In genomic region chr11:95789506-95790122, GRCh38 we compare ENCODE assay signal across 1 cellular context.
TF ChIP-seq lines count a peak whose summit lies in the region.

FAM76B (minus strand) TSS chr11:95789782; CDS start chr11:95789478, 304 bp downstream.

TF ChIP-seq in WTC11, 78 proteins besides CTCF, POLR2A, EP300 and RAD21 (continued from another document and continues in another):
- TF ChIP-seq, protein P1, sequence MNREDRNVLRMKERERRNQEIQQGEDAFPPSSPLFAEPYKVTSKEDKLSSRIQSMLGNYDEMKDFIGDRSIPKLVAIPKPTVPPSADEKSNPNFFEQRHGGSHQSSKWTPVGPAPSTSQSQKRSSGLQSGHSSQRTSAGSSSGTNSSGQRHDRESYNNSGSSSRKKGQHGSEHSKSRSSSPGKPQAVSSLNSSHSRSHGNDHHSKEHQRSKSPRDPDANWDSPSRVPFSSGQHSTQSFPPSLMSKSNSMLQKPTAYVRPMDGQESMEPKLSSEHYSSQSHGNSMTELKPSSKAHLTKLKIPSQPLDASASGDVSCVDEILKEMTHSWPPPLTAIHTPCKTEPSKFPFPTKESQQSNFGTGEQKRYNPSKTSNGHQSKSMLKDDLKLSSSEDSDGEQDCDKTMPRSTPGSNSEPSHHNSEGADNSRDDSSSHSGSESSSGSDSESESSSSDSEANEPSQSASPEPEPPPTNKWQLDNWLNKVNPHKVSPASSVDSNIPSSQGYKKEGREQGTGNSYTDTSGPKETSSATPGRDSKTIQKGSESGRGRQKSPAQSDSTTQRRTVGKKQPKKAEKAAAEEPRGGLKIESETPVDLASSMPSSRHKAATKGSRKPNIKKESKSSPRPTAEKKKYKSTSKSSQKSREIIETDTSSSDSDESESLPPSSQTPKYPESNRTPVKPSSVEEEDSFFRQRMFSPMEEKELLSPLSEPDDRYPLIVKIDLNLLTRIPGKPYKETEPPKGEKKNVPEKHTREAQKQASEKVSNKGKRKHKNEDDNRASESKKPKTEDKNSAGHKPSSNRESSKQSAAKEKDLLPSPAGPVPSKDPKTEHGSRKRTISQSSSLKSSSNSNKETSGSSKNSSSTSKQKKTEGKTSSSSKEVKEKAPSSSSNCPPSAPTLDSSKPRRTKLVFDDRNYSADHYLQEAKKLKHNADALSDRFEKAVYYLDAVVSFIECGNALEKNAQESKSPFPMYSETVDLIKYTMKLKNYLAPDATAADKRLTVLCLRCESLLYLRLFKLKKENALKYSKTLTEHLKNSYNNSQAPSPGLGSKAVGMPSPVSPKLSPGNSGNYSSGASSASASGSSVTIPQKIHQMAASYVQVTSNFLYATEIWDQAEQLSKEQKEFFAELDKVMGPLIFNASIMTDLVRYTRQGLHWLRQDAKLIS (CRISPR knock-in tag; IDR thresholded peaks at IDR 0.05; ENCODE audit: borderline replicate concordance), result no peak
- TF ChIP-seq NFE2L1 (CRISPR knock-in tag; IDR thresholded peaks at IDR 0.05) (no peak; the same call in 1 of the 2 replicates), PRDM15 (CRISPR knock-in tag; IDR thresholded peaks at IDR 0.05) (no peak), NR3C1 (CRISPR knock-in tag; conservative IDR thresholded peaks at IDR 0.05; ENCODE audit: low read depth) (no peak), AR (CRISPR knock-in tag; IDR thresholded peaks at IDR 0.05) (no peak), GRHL2 (CRISPR knock-in tag; IDR thresholded peaks at IDR 0.05; ENCODE audit: insufficient replicate concordance, severe bottlenecking) (no peak), ZNF281 (CRISPR knock-in tag; IDR thresholded peaks at IDR 0.05) (peak; percentile 83; the same call in 1 of the 2 replicates), JUN (CRISPR knock-in tag; IDR thresholded peaks at IDR 0.05) (no peak), MYBL2 (CRISPR knock-in tag; IDR thresholded peaks at IDR 0.05) (peak; percentile 73; the same call in 1 of the 2 replicates), ZNF423 (CRISPR knock-in tag; IDR thresholded peaks at IDR 0.05) (peak; percentile 82), SOX15 (CRISPR knock-in tag; IDR thresholded peaks at IDR 0.05) (no peak), SMAD4 (CRISPR knock-in tag; IDR thresholded peaks at IDR 0.05) (no peak), ZNF138 (CRISPR knock-in tag; conservative IDR thresholded peaks at IDR 0.05) (no peak), ETV6 (CRISPR knock-in tag; IDR thresholded peaks at IDR 0.05) (no peak; the same call in 1 of the 2 replicates), FOXK1 (CRISPR knock-in tag; IDR thresholded peaks at IDR 0.05) (peak; percentile 89), TCF7 (CRISPR knock-in tag; IDR thresholded peaks at IDR 0.05; ENCODE audit: low read depth) (no peak), NR1H2 (CRISPR knock-in tag; IDR thresholded peaks at IDR 0.05) (no peak), ZNF416 (CRISPR knock-in tag; IDR thresholded peaks at IDR 0.05) (no peak), GTF2I (CRISPR knock-in tag; conservative IDR thresholded peaks at IDR 0.05) (no peak), ESRRA (CRISPR knock-in tag; IDR thresholded peaks at IDR 0.05; ENCODE audit: borderline replicate concordance) (peak; percentile 72; the same call in 1 of the 2 replicates), IRF2 (CRISPR knock-in tag; IDR thresholded peaks at IDR 0.05; ENCODE audit: borderline replicate concordance, low read depth) (no peak), NFYB (CRISPR knock-in tag; conservative IDR thresholded peaks at IDR 0.05; ENCODE audit: low read depth) (peak; percentile 67), E2F1 (CRISPR knock-in tag; IDR thresholded peaks at IDR 0.05) (no peak), SMAD3 (CRISPR knock-in tag; IDR thresholded peaks at IDR 0.05; ENCODE audit: borderline replicate concordance) (0 out of 2 replicates have a peak, but pooled peaks have one; percentile 21), ZNF263 (CRISPR knock-in tag; IDR thresholded peaks at IDR 0.05; ENCODE audit: low read depth) (no peak), JAZF1 (CRISPR knock-in tag; IDR thresholded peaks at IDR 0.05) (no peak)
- TF ChIP-seq, protein P2, sequence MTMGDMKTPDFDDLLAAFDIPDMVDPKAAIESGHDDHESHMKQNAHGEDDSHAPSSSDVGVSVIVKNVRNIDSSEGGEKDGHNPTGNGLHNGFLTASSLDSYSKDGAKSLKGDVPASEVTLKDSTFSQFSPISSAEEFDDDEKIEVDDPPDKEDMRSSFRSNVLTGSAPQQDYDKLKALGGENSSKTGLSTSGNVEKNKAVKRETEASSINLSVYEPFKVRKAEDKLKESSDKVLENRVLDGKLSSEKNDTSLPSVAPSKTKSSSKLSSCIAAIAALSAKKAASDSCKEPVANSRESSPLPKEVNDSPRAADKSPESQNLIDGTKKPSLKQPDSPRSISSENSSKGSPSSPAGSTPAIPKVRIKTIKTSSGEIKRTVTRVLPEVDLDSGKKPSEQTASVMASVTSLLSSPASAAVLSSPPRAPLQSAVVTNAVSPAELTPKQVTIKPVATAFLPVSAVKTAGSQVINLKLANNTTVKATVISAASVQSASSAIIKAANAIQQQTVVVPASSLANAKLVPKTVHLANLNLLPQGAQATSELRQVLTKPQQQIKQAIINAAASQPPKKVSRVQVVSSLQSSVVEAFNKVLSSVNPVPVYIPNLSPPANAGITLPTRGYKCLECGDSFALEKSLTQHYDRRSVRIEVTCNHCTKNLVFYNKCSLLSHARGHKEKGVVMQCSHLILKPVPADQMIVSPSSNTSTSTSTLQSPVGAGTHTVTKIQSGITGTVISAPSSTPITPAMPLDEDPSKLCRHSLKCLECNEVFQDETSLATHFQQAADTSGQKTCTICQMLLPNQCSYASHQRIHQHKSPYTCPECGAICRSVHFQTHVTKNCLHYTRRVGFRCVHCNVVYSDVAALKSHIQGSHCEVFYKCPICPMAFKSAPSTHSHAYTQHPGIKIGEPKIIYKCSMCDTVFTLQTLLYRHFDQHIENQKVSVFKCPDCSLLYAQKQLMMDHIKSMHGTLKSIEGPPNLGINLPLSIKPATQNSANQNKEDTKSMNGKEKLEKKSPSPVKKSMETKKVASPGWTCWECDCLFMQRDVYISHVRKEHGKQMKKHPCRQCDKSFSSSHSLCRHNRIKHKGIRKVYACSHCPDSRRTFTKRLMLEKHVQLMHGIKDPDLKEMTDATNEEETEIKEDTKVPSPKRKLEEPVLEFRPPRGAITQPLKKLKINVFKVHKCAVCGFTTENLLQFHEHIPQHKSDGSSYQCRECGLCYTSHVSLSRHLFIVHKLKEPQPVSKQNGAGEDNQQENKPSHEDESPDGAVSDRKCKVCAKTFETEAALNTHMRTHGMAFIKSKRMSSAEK (CRISPR knock-in tag; IDR thresholded peaks at IDR 0.05; ENCODE audit: borderline replicate concordance), result no peak
- TF ChIP-seq, protein P3, sequence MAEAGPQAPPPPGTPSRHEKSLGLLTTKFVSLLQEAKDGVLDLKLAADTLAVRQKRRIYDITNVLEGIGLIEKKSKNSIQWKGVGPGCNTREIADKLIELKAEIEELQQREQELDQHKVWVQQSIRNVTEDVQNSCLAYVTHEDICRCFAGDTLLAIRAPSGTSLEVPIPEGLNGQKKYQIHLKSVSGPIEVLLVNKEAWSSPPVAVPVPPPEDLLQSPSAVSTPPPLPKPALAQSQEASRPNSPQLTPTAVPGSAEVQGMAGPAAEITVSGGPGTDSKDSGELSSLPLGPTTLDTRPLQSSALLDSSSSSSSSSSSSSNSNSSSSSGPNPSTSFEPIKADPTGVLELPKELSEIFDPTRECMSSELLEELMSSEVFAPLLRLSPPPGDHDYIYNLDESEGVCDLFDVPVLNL (CRISPR knock-in tag; IDR thresholded peaks at IDR 0.05; ENCODE audit: borderline replicate concordance, low read depth), result peak; percentile 95
- TF ChIP-seq, protein P4, sequence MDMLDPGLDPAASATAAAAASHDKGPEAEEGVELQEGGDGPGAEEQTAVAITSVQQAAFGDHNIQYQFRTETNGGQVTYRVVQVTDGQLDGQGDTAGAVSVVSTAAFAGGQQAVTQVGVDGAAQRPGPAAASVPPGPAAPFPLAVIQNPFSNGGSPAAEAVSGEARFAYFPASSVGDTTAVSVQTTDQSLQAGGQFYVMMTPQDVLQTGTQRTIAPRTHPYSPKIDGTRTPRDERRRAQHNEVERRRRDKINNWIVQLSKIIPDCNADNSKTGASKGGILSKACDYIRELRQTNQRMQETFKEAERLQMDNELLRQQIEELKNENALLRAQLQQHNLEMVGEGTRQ (CRISPR knock-in tag; IDR thresholded peaks at IDR 0.05), result no peak
- TF ChIP-seq, protein P5, sequence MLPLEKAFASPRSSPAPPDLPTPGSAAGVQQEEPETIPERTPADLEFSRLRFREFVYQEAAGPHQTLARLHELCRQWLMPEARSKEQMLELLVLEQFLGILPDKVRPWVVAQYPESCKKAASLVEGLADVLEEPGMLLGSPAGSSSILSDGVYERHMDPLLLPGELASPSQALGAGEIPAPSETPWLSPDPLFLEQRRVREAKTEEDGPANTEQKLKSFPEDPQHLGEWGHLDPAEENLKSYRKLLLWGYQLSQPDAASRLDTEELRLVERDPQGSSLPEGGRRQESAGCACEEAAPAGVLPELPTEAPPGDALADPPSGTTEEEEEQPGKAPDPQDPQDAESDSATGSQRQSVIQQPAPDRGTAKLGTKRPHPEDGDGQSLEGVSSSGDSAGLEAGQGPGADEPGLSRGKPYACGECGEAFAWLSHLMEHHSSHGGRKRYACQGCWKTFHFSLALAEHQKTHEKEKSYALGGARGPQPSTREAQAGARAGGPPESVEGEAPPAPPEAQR (CRISPR knock-in tag; IDR thresholded peaks at IDR 0.05), result no peak
- TF ChIP-seq, protein P6, sequence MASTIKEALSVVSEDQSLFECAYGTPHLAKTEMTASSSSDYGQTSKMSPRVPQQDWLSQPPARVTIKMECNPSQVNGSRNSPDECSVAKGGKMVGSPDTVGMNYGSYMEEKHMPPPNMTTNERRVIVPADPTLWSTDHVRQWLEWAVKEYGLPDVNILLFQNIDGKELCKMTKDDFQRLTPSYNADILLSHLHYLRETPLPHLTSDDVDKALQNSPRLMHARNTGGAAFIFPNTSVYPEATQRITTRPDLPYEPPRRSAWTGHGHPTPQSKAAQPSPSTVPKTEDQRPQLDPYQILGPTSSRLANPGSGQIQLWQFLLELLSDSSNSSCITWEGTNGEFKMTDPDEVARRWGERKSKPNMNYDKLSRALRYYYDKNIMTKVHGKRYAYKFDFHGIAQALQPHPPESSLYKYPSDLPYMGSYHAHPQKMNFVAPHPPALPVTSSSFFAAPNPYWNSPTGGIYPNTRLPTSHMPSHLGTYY (CRISPR knock-in tag; IDR thresholded peaks at IDR 0.05), result no peak
